ENCODE assay signal across 25 cellular contexts in genomic region chr2:74221604-74222299, GRCh38. TPM values are rescaled to one million over a fixed set of nuclear protein-coding genes. Genes with fewer than 3 reads are reported as not detected.
A peak's percentile ranks its signal among the peaks of the same experiment; 100 is the strongest.
DNase-seq lines count a peak whose midpoint lies in the region; ATAC-seq, FAIRE-seq and TF ChIP-seq lines count a peak whose summit lies in the region.
"Had no signal": no experiment of that assay in that cellular context is flagged by ENCODE, and none has a peak within 500 bp of the region (broad histone marks: within the 10 kb centered on the region; RNA-seq: fewer than 3 reads in every experiment).

No MANE protein-coding gene starts in this region.

- no peak overlapping the region for H3K4me3 Mint-ChIP-seq in activated T-cell treated with anti-CD3 and anti-CD28 coated beads, Interleukin-2, amount 50 U/mL, for 72 hours
- H3K4me3 Mint-ChIP-seq in chondrocyte (ENCODE audit: unreplicated experiment), result no peak overlapping the region
- H3K4me3 Mint-ChIP-seq: central memory CD8-positive, alpha-beta T cell; IgD-negative memory B cell had no signal

- no peaks in the 10 kb centered on the region for H3K9me2 ChIP-seq in PC-3 (replicated peaks; ENCODE audit: low read length)

- H3K36me3 Mint-ChIP-seq in activated T-cell treated with anti-CD3 and anti-CD28 coated beads, Interleukin-2, amount 50 U/mL, for 72 hours (ENCODE audit: insufficient read depth in 2 of 2), result peaks cover 2 to 13% of the 10 kb centered on the region in 2 donors
- peaks cover 21% of the 10 kb centered on the region for H3K36me3 Mint-ChIP-seq in chondrocyte (ENCODE audit: low read depth)
- H3K36me3 Mint-ChIP-seq: IgD-negative memory B cell had no signal

- H3F3A ChIP-seq in PC-3 (ENCODE audit: low read length, unreplicated experiment), result no peaks in the 10 kb centered on the region

- no peaks in the 10 kb centered on the region for H3K79me2 ChIP-seq in PC-3 (ENCODE audit: low read length)
- H3K79me2 ChIP-seq: hepatocyte, parathyroid adenoma had no signal

- H3K27me3 ChIP-seq in PC-3 (ENCODE audit: low read length), result no peaks in the 10 kb centered on the region
- H3K27me3 ChIP-seq: gastroesophageal sphincter, hepatocyte, right atrium auricular region had no signal

- no peaks in the 10 kb centered on the region for H3K4me1 Mint-ChIP-seq in activated T-cell treated with anti-CD3 and anti-CD28 coated beads, Interleukin-2, amount 50 U/mL, for 72 hours (ENCODE audit: low read depth)
- H3K4me1 Mint-ChIP-seq in chondrocyte (ENCODE audit: low read depth), result peaks cover 32% of the 10 kb centered on the region
- H3K4me1 Mint-ChIP-seq: central memory CD8-positive, alpha-beta T cell had no signal

- intact Hi-C loops in PC-3 (cut with micrococcal nuclease), result no loop called here

- no peak overlapping the region for H2AFZ ChIP-seq in PC-3 (ENCODE audit: low read length)
- H2AFZ ChIP-seq: hepatocyte, parathyroid adenoma had no signal

- H3K4me1 ChIP-seq in PC-3 (ENCODE audit: insufficient read depth, low read length), result no peaks in the 10 kb centered on the region
- H3K4me1 ChIP-seq: Caco-2 had no signal

- no peak overlapping the region for H3K27ac ChIP-seq in PC-3 (ENCODE audit: low read length)
- H3K27ac ChIP-seq: C4-2B, gastroesophageal sphincter, hepatocyte, parathyroid adenoma, right atrium auricular region had no signal

- no peak overlapping the region for H3K9ac ChIP-seq in PC-3 (ENCODE audit: low read length)
- H3K9ac ChIP-seq: parathyroid adenoma had no signal

- BruUV-seq in PC-3 (replicated peaks; lab: Mats Ljungman, UMichigan), result no TSS peak

- no peak for DNase-seq in activated T-cell treated with anti-CD3 and anti-CD28 coated beads, Interleukin-2, amount 50 U/mL, for 72 hours
- DNase-seq in activated T-cell treated with anti-CD3 and anti-CD28 coated beads for 4 hours (no peak), GM12891 (ENCODE audit: insufficient read length, low spot score) (no peak), PC-3 (no peak), chondrocyte (ENCODE audit: low spot score) (no peak), pons (ENCODE audit: low spot score) (no peak), T-helper 9 cell (no peak)
- DNase-seq: activated CD4-positive, alpha-beta T cell treated with anti-CD3 and anti-CD28 coated beads for 4 hours; Caco-2; DMS79 treated with DMSO at 0.1 percent for 48 hours; left colon; mammary epithelial cell; NCI-H1105; NCI-H187 treated with DMSO at 0.1 percent for 48 hours; NCI-H2171 treated with DMSO at 0.1 percent for 48 hours; NCI-H510A treated with DMSO at 0.1 percent for 48 hours had no signal

- no peak for ATAC-seq in activated T-cell treated with anti-CD3 and anti-CD28 coated beads, Interleukin-2, amount 50 U/mL, for 72 hours (replicated peaks in 1 of 2)
- ATAC-seq in PC-3, result peak; percentile 23; the same call in 1 of the 2 replicates
- ATAC-seq: gastroesophageal sphincter, left colon had no signal

- H3K27me3 Mint-ChIP-seq in activated T-cell treated with anti-CD3 and anti-CD28 coated beads, Interleukin-2, amount 50 U/mL, for 72 hours (ENCODE audit: low read depth), result no peaks in the 10 kb centered on the region
- H3K27me3 Mint-ChIP-seq in chondrocyte (ENCODE audit: low read depth), result no peaks in the 10 kb centered on the region
- H3K27me3 Mint-ChIP-seq: central memory CD8-positive, alpha-beta T cell; IgD-negative memory B cell had no signal

- no peak overlapping the region for H3K4me2 ChIP-seq in PC-3 (ENCODE audit: low read length)
- H3K4me2 ChIP-seq: hepatocyte had no signal

- peaks cover 15% of the 10 kb centered on the region; the same call in 1 of the 2 replicates for H3K36me3 ChIP-seq in PC-3 (ENCODE audit: low read depth, low read length)

- no peak for FAIRE-seq in GM12891 (lab: Jason Lieb, UNC)
- FAIRE-seq: H54 had no signal

- H3K27ac Mint-ChIP-seq in activated T-cell treated with anti-CD3 and anti-CD28 coated beads, Interleukin-2, amount 50 U/mL, for 72 hours, result peak overlapping the region; percentile 8
- peak overlapping the region; percentile 17 for H3K27ac Mint-ChIP-seq in chondrocyte (ENCODE audit: unreplicated experiment)
- H3K27ac Mint-ChIP-seq: IgD-negative memory B cell had no signal

- POLR2A ChIA-PET in PC-3 (lab: Charles Lee; ENCODE audit: unreplicated experiment), result no interaction called here

- TF ChIP-seq CTCF in PC-3 (conservative IDR thresholded peaks at IDR 0.05; ENCODE audit: low read depth, low read length) (no peak), chondrocyte (IDR thresholded peaks at IDR 0.05) (no peak)

- H4K20me1 ChIP-seq in PC-3 (ENCODE audit: low read length), result no peaks in the 10 kb centered on the region

- H3K4me3 ChIP-seq in PC-3 (ENCODE audit: low read length), result no peak overlapping the region
- H3K4me3 ChIP-seq: gastroesophageal sphincter, hepatocyte, right atrium auricular region had no signal

- CTCF ChIA-PET in PC-3 (lab: Charles Lee), result no interaction called here

- H3K9me3 ChIP-seq in PC-3 (ENCODE audit: low read length), result no peaks in the 10 kb centered on the region
- H3K9me3 ChIP-seq: Caco-2, gastroesophageal sphincter, right atrium auricular region had no signal

- H3K9me3 Mint-ChIP-seq in activated T-cell treated with anti-CD3 and anti-CD28 coated beads, Interleukin-2, amount 50 U/mL, for 72 hours, result no peaks in the 10 kb centered on the region
- H3K9me3 Mint-ChIP-seq in chondrocyte (ENCODE audit: low read depth), result no peaks in the 10 kb centered on the region
- H3K9me3 Mint-ChIP-seq: activated T-helper 2 cell treated with anti-CD3 and anti-CD28 coated beads, Interferon-gamma antibody, Interleukin-2, Interleukin-4, amounts not matched to agents 10 μg/mL and 5 μg/mL and 100 μg/mL, durations not matched to agents 14 hours and 24 hours and 36 hours; central memory CD8-positive, alpha-beta T cell; IgD-negative memory B cell had no signal

- TF ChIP-seq POLR2A in GM12891 (IDR thresholded peaks at IDR 0.05; ENCODE audit: low read depth, low read length), result peak; percentile 44; the same call in 1 of the 2 replicates

TF ChIP-seq in GM12891, 5 proteins besides CTCF, POLR2A, EP300 and RAD21:
- TF ChIP-seq POU2F2 (IDR thresholded peaks at IDR 0.05; ENCODE audit: low read depth, low read length) (no peak; the same call in 1 of the 2 replicates), POLR2AphosphoS5 (IDR thresholded peaks at IDR 0.05; ENCODE audit: low read depth, low read length) (no peak; the same call in 1 of the 2 replicates), TAF1 (IDR thresholded peaks at IDR 0.05; ENCODE audit: low read depth, low read length) (no peak), PAX5 (IDR thresholded peaks at IDR 0.05; ENCODE audit: insufficient read depth, low read length, severe bottlenecking) (no peak), SPI1 (IDR thresholded peaks at IDR 0.05; ENCODE audit: low read depth, low read length) (no peak)
TF ChIP-seq in GM12891: peak in this region for 0.

RNA-seq across cellular contexts. Expression of gene MTHFD2, which starts 23.3 kb away (rescaled TPM):
- 100 to 1,000 TPM; 518 to 624 TPM for total RNA-seq in activated T-cell treated with anti-CD3 and anti-CD28 coated beads, Interleukin-2, amount 50 U/mL, for 72 hours
- 118 TPM for polyA plus RNA-seq in GM12891 (2012; ENCODE audit: low read depth, missing spikeins)
- total RNA-seq in PC-3 (2014; rRNA removed) (115 and 118 TPM in 2 replicates), chondrocyte (74.0 to 366 TPM (median 363 TPM) in 3 replicates)

RNA-seq across cellular contexts. Expression of gene MOB1A, which starts 43.1 kb away (rescaled TPM):
- 100 to 1,000 TPM; 121 to 135 TPM for total RNA-seq in activated T-cell treated with anti-CD3 and anti-CD28 coated beads, Interleukin-2, amount 50 U/mL, for 72 hours
- 60.5 TPM for polyA plus RNA-seq in GM12891 (2012; ENCODE audit: low read depth, missing spikeins)
- 51.6 and 69.8 TPM in 2 replicates for total RNA-seq in PC-3 (2014; rRNA removed)
- total RNA-seq in chondrocyte, result 78.3 to 96.1 TPM (median 81.0 TPM) in 3 replicates
